Comparison of ENCODE assay signal across 8 cellular contexts in the genomic region with DNA sequence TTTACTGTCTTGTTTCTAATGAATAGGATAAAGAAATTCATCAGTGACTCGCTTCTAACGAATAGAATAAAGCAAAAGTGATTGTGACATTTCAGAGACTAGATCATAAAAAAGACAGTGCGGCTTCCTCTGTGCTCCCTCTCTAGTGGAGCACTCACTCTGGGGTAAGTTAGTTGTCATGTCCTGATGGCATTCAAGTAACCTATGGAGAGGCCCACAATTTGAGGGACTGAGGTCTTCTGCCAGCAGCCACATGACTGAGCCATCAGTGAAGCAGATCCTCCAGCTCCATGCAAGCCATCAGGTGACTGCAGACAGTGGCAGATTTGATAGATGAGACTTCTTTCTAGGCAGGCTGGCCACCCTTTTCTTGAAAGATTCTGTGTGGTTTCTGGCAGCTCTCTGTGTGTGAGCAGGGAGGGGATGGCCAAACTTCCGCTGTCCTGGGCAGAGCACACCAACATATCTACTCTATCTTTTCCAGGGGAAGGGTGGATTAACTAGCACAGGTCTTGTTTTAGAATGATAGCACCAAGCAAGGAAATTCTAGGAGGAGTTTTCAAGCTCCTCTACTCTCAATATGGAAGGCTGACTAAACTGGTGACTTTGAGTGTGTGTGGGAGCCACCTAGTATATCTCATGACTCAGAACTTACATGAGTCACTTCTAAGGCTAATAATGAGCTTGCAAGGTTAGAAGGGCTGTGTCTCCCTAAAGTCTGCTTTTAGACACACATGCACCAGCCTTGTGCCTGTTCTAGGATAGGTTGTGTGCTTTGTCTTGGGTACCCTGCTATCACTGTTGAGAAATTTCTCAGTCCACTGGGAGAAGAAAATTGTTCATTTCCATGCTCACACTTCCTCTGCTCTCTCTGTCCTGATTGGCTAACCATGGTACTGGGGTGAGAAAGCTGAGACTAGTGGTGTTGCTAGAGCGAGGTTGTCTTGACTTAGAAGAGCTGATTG.
DNase-seq lines count a peak whose midpoint lies in the region; ATAC-seq, FAIRE-seq and TF ChIP-seq lines count a peak whose summit lies in the region.

No MANE protein-coding gene starts in this region.

- no peak for FAIRE-seq in HTR-8/SVneo (lab: Jason Lieb, UNC)

- H3K27me3 Mint-ChIP-seq in mesothelial cell of epicardium (ENCODE audit: low read depth): no peaks in the 10 kb centered on the region

- DNase-seq in HTR-8/SVneo (ENCODE audit: insufficient read length, low spot score): peak; percentile 2
- DNase-seq in dermis blood vessel endothelial cell: peak; percentile 11
- DNase-seq in hippocampal formation (lab: John Stamatoyannopoulos, UW): no peak
- DNase-seq in epidermal melanocyte (ENCODE audit: insufficient read length, low spot score): no peak
- no peak for DNase-seq in UCSD-AML1 (lab: John Stamatoyannopoulos, UW; ENCODE audit: unreplicated experiment)
- no peak for DNase-seq in mesothelial cell of epicardium (ENCODE audit: low spot score in 2 of 2, unreplicated experiment in 2 of 2)

- ATAC-seq in GM18505 (IDR thresholded peaks at IDR 0.05; ENCODE audit: unreplicated experiment) (peak; percentile 87), GM21723 (IDR thresholded peaks at IDR 0.05; ENCODE audit: unreplicated experiment) (peak; percentile 91)

- no peak for TF ChIP-seq CTCF in mesothelial cell of epicardium (IDR thresholded peaks at IDR 0.05; ENCODE audit: unreplicated experiment)

- H3K4me3 Mint-ChIP-seq in mesothelial cell of epicardium: no peak overlapping the region

- peaks cover 36% of the 10 kb centered on the region for H3K9me3 Mint-ChIP-seq in mesothelial cell of epicardium

- H3K4me1 Mint-ChIP-seq in mesothelial cell of epicardium: no peaks in the 10 kb centered on the region

- TF ChIP-seq POLR2A in GM18505 (IDR thresholded peaks at IDR 0.05; ENCODE audit: borderline replicate concordance, extremely low read depth, insufficient read depth, insufficient read length): no peak

- no peak overlapping the region for H3K27ac Mint-ChIP-seq in mesothelial cell of epicardium

- no peaks in the 10 kb centered on the region for H3K36me3 Mint-ChIP-seq in mesothelial cell of epicardium

Comparison
In these comparisons a context has a peak if more than half of its experiments do, and no peak if none do; other contexts are left out.
1. DNase-seq: peak in HTR-8/SVneo (single experiment) and dermis blood vessel endothelial cell (single experiment); none in hippocampal formation (0 of 2), epidermal melanocyte (single experiment), UCSD-AML1 (single experiment) and mesothelial cell of epicardium (0 of 2).